In the genomic region with DNA sequence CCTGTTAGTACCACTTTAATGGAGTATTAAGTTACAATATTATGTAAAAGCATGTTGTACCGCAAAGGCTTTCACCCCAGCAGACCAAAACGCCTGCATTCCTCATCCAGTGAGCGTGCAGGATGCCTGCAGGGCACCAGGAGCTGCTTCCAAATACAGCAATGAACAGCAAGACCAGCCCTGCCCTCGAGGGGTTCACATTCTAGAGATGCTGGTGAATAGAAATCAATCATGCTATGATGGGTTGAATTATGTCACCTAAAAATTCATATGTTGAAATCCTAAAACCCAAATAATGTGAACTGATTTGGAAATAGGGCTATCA, we compare ENCODE assay signal across 20 cellular contexts.
"Had no signal": no experiment of that assay in that cellular context is flagged by ENCODE, and none has a peak within 500 bp of the region (broad histone marks: within the 10 kb centered on the region; RNA-seq: fewer than 3 reads in every experiment).

No MANE protein-coding gene starts in this region.

- H3K27ac Mint-ChIP-seq: activated B cell treated with CpG ODN at 0.5 μM for 24 hours; activated CD4-positive, alpha-beta T cell treated with anti-CD3 and anti-CD28 coated beads, Interleukin-2, amount 10 ng/mL, durations not matched to agents 24 days and 14 days; activated CD8-positive, alpha-beta memory T cell treated with anti-CD3 and anti-CD28 coated beads, Interleukin-2, amount 10 ng/mL, durations not matched to agents 7 days and 5 days; activated naive CD4-positive, alpha-beta T cell treated with anti-CD3 and anti-CD28 coated beads, Interleukin-2, amount 50 U/mL, for 24 hours; activated T-cell treated with anti-CD3 and anti-CD28 coated beads, Interleukin-2, amount 50 U/mL, for 24 hours; activated T-helper 1 cell treated with anti-CD3 and anti-CD28 coated beads, Interleukin-12 subunit alpha, Interleukin-12 subunit beta, Interleukin-2, Interleukin-4 antibody, amounts not matched to agents 30 ng/mL and 10 ng/mL and 1 ng/mL, durations not matched to agents 14 hours and 24 hours and 36 hours; T-helper 1 cell treated with Interleukin-12 subunit alpha and Interleukin-12 subunit beta and Interleukin-4 antibody, amounts not matched to agents 30 μg/mL and 1 μg/mL, for 36 hours had no signal

- H3K4me3 ChIP-seq: breast epithelium, MG63, PC-9 had no signal

- H3K27me3 ChIP-seq: breast epithelium, MG63 had no signal

- H3K9me3 Mint-ChIP-seq: activated naive CD4-positive, alpha-beta T cell treated with anti-CD3 and anti-CD28 coated beads, Interleukin-2, amount 50 U/mL, for 24 hours had no signal

- H3K27me3 Mint-ChIP-seq: activated CD4-positive, alpha-beta T cell treated with anti-CD3 and anti-CD28 coated beads, Interleukin-2, amount 10 ng/mL, durations not matched to agents 24 days and 14 days; activated CD8-positive, alpha-beta memory T cell treated with anti-CD3 and anti-CD28 coated beads, Interleukin-2, amount 10 ng/mL, durations not matched to agents 7 days and 5 days had no signal

- ATAC-seq: activated CD8-positive, alpha-beta memory T cell treated with anti-CD3 and anti-CD28 coated beads, Interleukin-2, amount 10 ng/mL, durations not matched to agents 7 days and 5 days had no signal

- H3K27ac ChIP-seq: breast epithelium, PC-9 had no signal

- H2AFZ ChIP-seq: PC-9 had no signal

- H3K36me3 ChIP-seq: breast epithelium, MG63 had no signal

- H3K4me2 ChIP-seq: PC-9 had no signal

- DNase-seq: activated B cell treated with CpG ODN at 0.5 μM for 24 hours; activated CD4-positive, alpha-beta T cell treated with anti-CD3 and anti-CD28 coated beads for 1 hour; activated CD4-positive, alpha-beta T cell treated with anti-CD3 and anti-CD28 coated beads, Interleukin-2, amount 10 ng/mL, durations not matched to agents 24 days and 14 days; activated CD4-positive, alpha-beta T cell treated with anti-CD3 and anti-CD28 coated beads, Interleukin-2, amount 50 U/mL, for 48 hours; activated CD8-positive, alpha-beta memory T cell treated with anti-CD3 and anti-CD28 coated beads, Interleukin-2, amount 10 ng/mL, durations not matched to agents 7 days and 5 days; activated effector memory CD4-positive, alpha-beta T cell treated with Interleukin-2 at 50 U/mL for 16 hours; activated naive CD4-positive, alpha-beta T cell; activated T-cell treated with anti-CD3 and anti-CD28 coated beads, Interleukin-2, amount 50 U/mL, for 24 hours; MG63; NCI-H1105; NCI-H1436; NCI-H1694 treated with DMSO at 0.1 percent for 48 hours; NCI-H2227 treated with DMSO at 0.1 percent for 48 hours; NCI-H446 treated with DMSO at 0.1 percent for 48 hours; NCI-H524 treated with DMSO at 0.1 percent for 48 hours had no signal

- H3K36me3 Mint-ChIP-seq: activated CD8-positive, alpha-beta memory T cell treated with anti-CD3 and anti-CD28 coated beads, Interleukin-2, amount 10 ng/mL, durations not matched to agents 7 days and 5 days had no signal

- H3K4me1 ChIP-seq: breast epithelium had no signal

- H3K9me3 ChIP-seq: MG63 had no signal

- H3K4me3 Mint-ChIP-seq: activated B cell treated with CpG ODN at 0.5 μM for 24 hours; activated CD4-positive, alpha-beta T cell treated with anti-CD3 and anti-CD28 coated beads, Interleukin-2, amount 10 ng/mL, durations not matched to agents 24 days and 14 days; activated CD8-positive, alpha-beta memory T cell treated with anti-CD3 and anti-CD28 coated beads, Interleukin-2, amount 10 ng/mL, durations not matched to agents 7 days and 5 days; activated naive CD4-positive, alpha-beta T cell treated with anti-CD3 and anti-CD28 coated beads, Interleukin-2, amount 50 U/mL, for 24 hours; activated T-cell treated with anti-CD3 and anti-CD28 coated beads, Interleukin-2, amount 50 U/mL, for 24 hours; activated T-helper 1 cell treated with anti-CD3 and anti-CD28 coated beads, Interleukin-12 subunit alpha, Interleukin-12 subunit beta, Interleukin-2, Interleukin-4 antibody, amounts not matched to agents 30 ng/mL and 10 ng/mL and 1 ng/mL, durations not matched to agents 14 hours and 24 hours and 36 hours; T-helper 1 cell treated with Interleukin-12 subunit alpha and Interleukin-12 subunit beta and Interleukin-4 antibody, amounts not matched to agents 30 μg/mL and 1 μg/mL, for 36 hours had no signal

- H3K4me1 Mint-ChIP-seq: activated B cell treated with CpG ODN at 0.5 μM for 24 hours; activated CD4-positive, alpha-beta T cell treated with anti-CD3 and anti-CD28 coated beads, Interleukin-2, amount 10 ng/mL, durations not matched to agents 24 days and 14 days; activated CD8-positive, alpha-beta memory T cell treated with anti-CD3 and anti-CD28 coated beads, Interleukin-2, amount 10 ng/mL, durations not matched to agents 7 days and 5 days; activated naive CD4-positive, alpha-beta T cell treated with anti-CD3 and anti-CD28 coated beads, Interleukin-2, amount 50 U/mL, for 24 hours had no signal
